ENCODE assay signal across 37 cellular contexts in the genomic region with DNA sequence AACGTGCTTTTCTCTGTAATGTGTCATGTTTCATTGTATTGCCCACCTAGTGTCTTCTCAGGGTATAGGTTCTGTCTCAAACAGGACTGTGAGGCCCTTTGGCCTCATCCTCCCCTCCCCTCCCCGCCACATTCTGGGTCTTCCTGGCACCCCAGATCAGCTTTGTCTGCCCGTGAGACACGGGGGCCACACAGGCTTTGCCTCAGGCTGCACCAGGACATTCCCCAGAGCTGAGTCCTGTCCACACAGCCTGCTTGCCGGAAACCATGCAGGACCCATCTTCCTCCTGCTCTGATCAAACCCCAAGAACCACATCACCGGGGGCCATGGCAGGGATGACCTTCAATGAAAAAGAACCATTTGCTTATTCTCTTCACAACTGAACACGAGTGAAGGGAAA. TPM values are rescaled to one million over a fixed set of nuclear protein-coding genes. Genes with fewer than 3 reads are reported as not detected.
"Had no signal": no experiment of that assay in that cellular context is flagged by ENCODE, and none has a peak within 500 bp of the region (broad histone marks: within the 10 kb centered on the region; RNA-seq: fewer than 3 reads in every experiment).

No MANE protein-coding gene starts in this region.

- H3K27me3 ChIP-seq: adrenal gland, body of pancreas, colonic mucosa, esophagus squamous epithelium, gastroesophageal sphincter, heart right ventricle had no signal

- H3K27ac ChIP-seq: adrenal gland, colonic mucosa, epithelial cell of prostate, esophagus squamous epithelium, gastroesophageal sphincter, heart right ventricle had no signal

- H3K27me3 Mint-ChIP-seq: activated CD4-positive, alpha-beta memory T cell treated with anti-CD3 and anti-CD28 coated beads for 36 hours; activated naive CD8-positive, alpha-beta T cell treated with anti-CD3 and anti-CD28 coated beads for 36 hours had no signal

- H3K4me1 Mint-ChIP-seq: activated CD4-positive, alpha-beta T cell treated with anti-CD3 and anti-CD28 coated beads for 36 hours; activated CD4-positive, alpha-beta T cell treated with anti-CD3 and anti-CD28 coated beads, Interleukin-2, amount 10 ng/mL, durations not matched to agents 24 days and 14 days; activated CD8-positive, alpha-beta memory T cell treated with anti-CD3 and anti-CD28 coated beads, Interleukin-2, amount 10 ng/mL, durations not matched to agents 7 days and 5 days; activated naive CD4-positive, alpha-beta T cell treated with anti-CD3 and anti-CD28 coated beads, Interleukin-2, amount 50 U/mL, for 24 hours; activated naive CD8-positive, alpha-beta T cell treated with anti-CD3 and anti-CD28 coated beads for 36 hours; activated naive CD8-positive, alpha-beta T cell treated with anti-CD3 and anti-CD28 coated beads, Interleukin-2, amount 50 U/mL, for 24 hours had no signal

- H3K9me3 ChIP-seq: adrenal gland, body of pancreas, colonic mucosa, esophagus squamous epithelium, gastroesophageal sphincter, heart right ventricle had no signal

- H3K4me3 Mint-ChIP-seq: activated CD4-positive, alpha-beta memory T cell treated with anti-CD3 and anti-CD28 coated beads for 36 hours; activated CD4-positive, alpha-beta T cell treated with anti-CD3 and anti-CD28 coated beads for 36 hours; activated CD4-positive, alpha-beta T cell treated with anti-CD3 and anti-CD28 coated beads, Interleukin-2, amount 10 ng/mL, durations not matched to agents 24 days and 14 days; activated CD8-positive, alpha-beta memory T cell treated with anti-CD3 and anti-CD28 coated beads, Interleukin-2, amount 10 ng/mL, durations not matched to agents 7 days and 5 days; activated CD8-positive, alpha-beta T cell treated with anti-CD3 and anti-CD28 coated beads, Interleukin-2, amount 10 ng/mL, durations not matched to agents 7 days and 5 days; activated naive CD4-positive, alpha-beta T cell treated with anti-CD3 and anti-CD28 coated beads for 36 hours; activated naive CD4-positive, alpha-beta T cell treated with anti-CD3 and anti-CD28 coated beads, Interleukin-2, amount 50 U/mL, for 24 hours; activated naive CD8-positive, alpha-beta T cell treated with anti-CD3 and anti-CD28 coated beads for 36 hours; activated naive CD8-positive, alpha-beta T cell treated with anti-CD3 and anti-CD28 coated beads, Interleukin-2, amount 50 U/mL, for 24 hours; activated T-helper 1 cell treated with anti-CD3 and anti-CD28 coated beads, Interleukin-12 subunit alpha, Interleukin-12 subunit beta, Interleukin-2, Interleukin-4 antibody, amounts not matched to agents 30 ng/mL and 10 ng/mL and 1 ng/mL, durations not matched to agents 14 hours and 24 hours and 36 hours had no signal

- DNase-seq: activated CD4-positive, alpha-beta memory T cell treated with anti-CD3 and anti-CD28 coated beads for 36 hours; activated CD4-positive, alpha-beta T cell treated with anti-CD3 and anti-CD28 coated beads for 36 hours; activated CD4-positive, alpha-beta T cell treated with anti-CD3 and anti-CD28 coated beads, Interleukin-2, amount 10 ng/mL, durations not matched to agents 24 days and 14 days; activated CD4-positive, CD25-positive, alpha-beta regulatory T cell; activated CD4-positive, CD25-positive, alpha-beta regulatory T cell treated with anti-CD3 and anti-CD28 coated beads, Interleukin-2, amount 50 U/mL, for 72 hours; activated CD8-positive, alpha-beta memory T cell treated with anti-CD3 and anti-CD28 coated beads, Interleukin-2, amount 10 ng/mL, durations not matched to agents 7 days and 5 days; activated CD8-positive, alpha-beta memory T cell treated with anti-CD3 and anti-CD28 coated beads, Interleukin-2, amount 50 U/mL, for 4 hours; activated CD8-positive, alpha-beta T cell treated with anti-CD3 and anti-CD28 coated beads, Interleukin-2, amount 10 ng/mL, durations not matched to agents 7 days and 5 days; activated effector memory CD4-positive, alpha-beta T cell treated with anti-CD3 and anti-CD28 coated beads, Interleukin-2, amount 50 U/mL, for 16 hours; activated naive CD4-positive, alpha-beta T cell treated with anti-CD3 and anti-CD28 coated beads for 36 hours; activated naive CD8-positive, alpha-beta T cell treated with anti-CD3 and anti-CD28 coated beads for 36 hours; activated naive CD8-positive, alpha-beta T cell treated with anti-CD3 and anti-CD28 coated beads, Interleukin-2, amount 50 U/mL, for 24 hours; activated T-cell treated with anti-CD3 and anti-CD28 coated beads, Interleukin-2, amount 50 U/mL, for 1 hour; activated T-cell treated with anti-CD3 and anti-CD28 coated beads, Interleukin-2, amount 50 U/mL, for 48 hours; adrenal gland; amygdala; aorta; body of pancreas; central memory CD4-positive, alpha-beta T cell; cerebellar nuclear complex; colonic mucosa; effector CD8-positive, alpha-beta T cell; esophagus squamous epithelium; foreskin melanocyte; heart right ventricle; T-helper 2 cell had no signal

- H3K9me3 Mint-ChIP-seq: activated CD4-positive, alpha-beta memory T cell treated with anti-CD3 and anti-CD28 coated beads for 36 hours; activated CD4-positive, alpha-beta T cell treated with anti-CD3 and anti-CD28 coated beads, Interleukin-2, amount 10 ng/mL, durations not matched to agents 24 days and 14 days; activated naive CD4-positive, alpha-beta T cell treated with anti-CD3 and anti-CD28 coated beads, Interleukin-2, amount 50 U/mL, for 24 hours; activated T-helper 1 cell treated with anti-CD3 and anti-CD28 coated beads, Interleukin-12 subunit alpha, Interleukin-12 subunit beta, Interleukin-2, Interleukin-4 antibody, amounts not matched to agents 30 ng/mL and 10 ng/mL and 1 ng/mL, durations not matched to agents 14 hours and 24 hours and 36 hours; activated T-helper 2 cell treated with anti-CD3 and anti-CD28 coated beads, Interferon-gamma antibody, Interleukin-2, Interleukin-4, amounts not matched to agents 10 μg/mL and 5 μg/mL and 100 μg/mL, durations not matched to agents 14 hours and 24 hours and 36 hours had no signal

- H3K36me3 Mint-ChIP-seq: activated CD4-positive, alpha-beta memory T cell treated with anti-CD3 and anti-CD28 coated beads for 36 hours; activated CD8-positive, alpha-beta memory T cell treated with anti-CD3 and anti-CD28 coated beads, Interleukin-2, amount 10 ng/mL, durations not matched to agents 7 days and 5 days; activated naive CD4-positive, alpha-beta T cell treated with anti-CD3 and anti-CD28 coated beads, Interleukin-2, amount 50 U/mL, for 24 hours; activated naive CD8-positive, alpha-beta T cell treated with anti-CD3 and anti-CD28 coated beads for 36 hours had no signal

- H3K27ac Mint-ChIP-seq: activated CD4-positive, alpha-beta memory T cell treated with anti-CD3 and anti-CD28 coated beads for 36 hours; activated CD4-positive, alpha-beta T cell treated with anti-CD3 and anti-CD28 coated beads for 36 hours; activated CD4-positive, alpha-beta T cell treated with anti-CD3 and anti-CD28 coated beads, Interleukin-2, amount 10 ng/mL, durations not matched to agents 24 days and 14 days; activated CD8-positive, alpha-beta memory T cell treated with anti-CD3 and anti-CD28 coated beads, Interleukin-2, amount 10 ng/mL, durations not matched to agents 7 days and 5 days; activated CD8-positive, alpha-beta T cell treated with anti-CD3 and anti-CD28 coated beads, Interleukin-2, amount 10 ng/mL, durations not matched to agents 7 days and 5 days; activated naive CD4-positive, alpha-beta T cell treated with anti-CD3 and anti-CD28 coated beads for 36 hours; activated naive CD4-positive, alpha-beta T cell treated with anti-CD3 and anti-CD28 coated beads, Interleukin-2, amount 50 U/mL, for 24 hours; activated naive CD8-positive, alpha-beta T cell treated with anti-CD3 and anti-CD28 coated beads for 36 hours; activated naive CD8-positive, alpha-beta T cell treated with anti-CD3 and anti-CD28 coated beads, Interleukin-2, amount 50 U/mL, for 24 hours; activated T-helper 1 cell treated with anti-CD3 and anti-CD28 coated beads, Interleukin-12 subunit alpha, Interleukin-12 subunit beta, Interleukin-2, Interleukin-4 antibody, amounts not matched to agents 30 ng/mL and 10 ng/mL and 1 ng/mL, durations not matched to agents 14 hours and 24 hours and 36 hours; activated T-helper 2 cell treated with anti-CD3 and anti-CD28 coated beads, Interferon-gamma antibody, Interleukin-2, Interleukin-4, amounts not matched to agents 10 μg/mL and 5 μg/mL and 100 μg/mL, durations not matched to agents 14 hours and 24 hours and 36 hours had no signal

- H3K36me3 ChIP-seq: adrenal gland, colonic mucosa, esophagus squamous epithelium, gastroesophageal sphincter, heart right ventricle had no signal

- H3K4me3 ChIP-seq: adrenal gland, body of pancreas, colonic mucosa, esophagus squamous epithelium, gastroesophageal sphincter, heart right ventricle had no signal

- H3K4me1 ChIP-seq: adrenal gland, colonic mucosa, esophagus squamous epithelium, gastroesophageal sphincter had no signal

- ATAC-seq: activated CD4-positive, alpha-beta T cell treated with anti-CD3 and anti-CD28 coated beads for 36 hours; activated CD8-positive, alpha-beta memory T cell treated with anti-CD3 and anti-CD28 coated beads, Interleukin-2, amount 10 ng/mL, durations not matched to agents 7 days and 5 days; activated CD8-positive, alpha-beta T cell treated with anti-CD3 and anti-CD28 coated beads, Interleukin-2, amount 10 ng/mL, durations not matched to agents 7 days and 5 days; activated naive CD8-positive, alpha-beta T cell treated with anti-CD3 and anti-CD28 coated beads, Interleukin-2, amount 50 U/mL, for 24 hours; body of pancreas; gastroesophageal sphincter; heart right ventricle had no signal

RNA-seq across cellular contexts. Expression of gene MAT1A, which starts 18.6 kb away (rescaled TPM):
- total RNA-seq: activated CD4-positive, alpha-beta memory T cell treated with anti-CD3 and anti-CD28 coated beads for 36 hours; activated CD4-positive, alpha-beta T cell treated with anti-CD3 and anti-CD28 coated beads for 36 hours; activated CD4-positive, alpha-beta T cell treated with anti-CD3 and anti-CD28 coated beads, Interleukin-2, amount 10 ng/mL, durations not matched to agents 24 days and 14 days; activated CD8-positive, alpha-beta memory T cell treated with anti-CD3 and anti-CD28 coated beads for 36 hours; activated CD8-positive, alpha-beta memory T cell treated with anti-CD3 and anti-CD28 coated beads, Interleukin-2, amount 10 ng/mL, durations not matched to agents 7 days and 5 days; activated CD8-positive, alpha-beta T cell treated with anti-CD3 and anti-CD28 coated beads, Interleukin-2, amount 10 ng/mL, durations not matched to agents 7 days and 5 days; activated naive CD4-positive, alpha-beta T cell treated with anti-CD3 and anti-CD28 coated beads for 36 hours; activated naive CD8-positive, alpha-beta T cell treated with anti-CD3 and anti-CD28 coated beads for 36 hours; activated T-helper 1 cell treated with anti-CD3 and anti-CD28 coated beads, Interleukin-12 subunit alpha, Interleukin-12 subunit beta, Interleukin-2, Interleukin-4 antibody, amounts not matched to agents 30 ng/mL and 10 ng/mL and 1 ng/mL, durations not matched to agents 14 hours and 24 hours and 36 hours; activated T-helper 2 cell treated with anti-CD3 and anti-CD28 coated beads, Interferon-gamma antibody, Interleukin-2, Interleukin-4, amounts not matched to agents 10 μg/mL and 5 μg/mL and 100 μg/mL, durations not matched to agents 14 hours and 24 hours and 36 hours; dermis microvascular lymphatic vessel endothelial cell; endothelial cell of umbilical vein; fibroblast of lung; fibroblast of villous mesenchyme; gastroesophageal sphincter; glomerular endothelial cell had no signal
- polyA plus RNA-seq: aorta, endothelial cell of umbilical vein, fibroblast of lung, heart right ventricle had no signal
